ENCODE assay signal across 37 cellular contexts in genomic region chr15:83112959-83113299, GRCh38. TPM values are rescaled to one million over a fixed set of nuclear protein-coding genes. Genes with fewer than 3 reads are reported as not detected.
DNase-seq lines count a peak whose midpoint lies in the region; ATAC-seq, FAIRE-seq and TF ChIP-seq lines count a peak whose summit lies in the region.
"Had no signal": no experiment of that assay in that cellular context is flagged by ENCODE, and none has a peak within 500 bp of the region (broad histone marks: within the 10 kb centered on the region; RNA-seq: fewer than 3 reads in every experiment).

No MANE protein-coding gene starts in this region.

- peak overlapping the region; percentile 53 to 63; a peak in 2 of 4 replicates for H4K8ac ChIP-seq in IMR-90 (ENCODE audit: low read depth in 2 of 2, low read length in 2 of 2)

- ATAC-seq in IMR-90 (ENCODE audit: low read depth) (no peak; the same call in 1 of the 2 replicates), K562 (no peak), left ventricle myocardium superior (peak; percentile 32), GM18502 (IDR thresholded peaks at IDR 0.05; ENCODE audit: poor library complexity, unreplicated experiment) (no peak), HG02840 (IDR thresholded peaks at IDR 0.05; ENCODE audit: low FRiP score, unreplicated experiment) (no peak)
- ATAC-seq: mucosa of descending colon; natural killer cell treated with Interleukin-12 subunit alpha and Interleukin-12 subunit beta and Interleukin-15 and Interleukin-18, amount 100 ng/mL, for 72 hours; WTC11 had no signal

- H2AFZ ChIP-seq in IMR-90 (replicated peaks; ENCODE audit: low read length, poor library complexity), result peak overlapping the region; percentile 80
- H2AFZ ChIP-seq in K562 (ENCODE audit: low read depth, low read length), result no peak overlapping the region

- H3K4me2 ChIP-seq in IMR-90 (ENCODE audit: low read depth, low read length), result peak overlapping the region; percentile 63
- H3K4me2 ChIP-seq in K562 (ENCODE audit: insufficient read depth, low read length), result no peak overlapping the region
- H3K4me2 ChIP-seq: smooth muscle cell had no signal

- TF ChIP-seq EP300 in K562 (IDR thresholded peaks at IDR 0.05; ENCODE audit: low read length), result no peak

- CTCF ChIA-PET in IMR-90 (lab: Yijun Ruan, JAX), result no interaction called here
- CTCF ChIA-PET in K562 (lab: Yijun Ruan, JAX; ENCODE audit: low intra/inter-chr PET ratio), result no interaction called here

- H3K27me3 ChIP-seq in IMR-90 (ENCODE audit: control insufficient read depth, insufficient read depth, low read length) (no peaks in the 10 kb centered on the region), K562 (ENCODE audit: control insufficient read depth in 2 of 2, insufficient read depth in 2 of 2, low read length in 2 of 2) (no peaks in the 10 kb centered on the region; a peak in 1 of 5 replicates), spleen (replicated peaks in 1 of 7) (peaks cover 0 to 21% (median under 1%) of the 10 kb centered on the region in 7 donors)
- H3K27me3 ChIP-seq: testis had no signal

- H3K9me3 ChIP-seq in IMR-90 (ENCODE audit: control insufficient read depth, insufficient read depth, low read length), result no peaks in the 10 kb centered on the region
- H3K9me3 ChIP-seq in K562 (replicated peaks; ENCODE audit: control insufficient read depth, insufficient read depth, low read depth, low read length), result no peaks in the 10 kb centered on the region
- no peaks in the 10 kb centered on the region for H3K9me3 ChIP-seq in spleen
- H3K9me3 ChIP-seq: Caco-2, HAP-1, mucosa of descending colon, testis, vagina had no signal

- peaks cover 8 to 43% of the 10 kb centered on the region in 2 experiments; a peak in 3 of 4 replicates for H3K79me1 ChIP-seq in IMR-90 (ENCODE audit: low read depth in 1 of 2, low read length in 2 of 2)

- H3K27ac ChIP-seq in IMR-90 (ENCODE audit: insufficient read depth, low read length) (peak overlapping the region; percentile 69), K562 (ENCODE audit: extremely low read depth, low read depth, low read length) (no peak overlapping the region), spleen (peak overlapping the region in 5 of 8 donors; percentile 13 to 67 (median 54))
- H3K27ac ChIP-seq: cardiac muscle cell, testis, vagina had no signal

- in situ Hi-C loops in IMR-90 (cut with MboI; ENCODE audit: low sequenced_read_pairs) (no loop called here), K562 (cut with MboI) (no loop called here)

- peak overlapping the region; percentile 95; the same call in 2 of the 3 replicates for H2BK15ac ChIP-seq in IMR-90 (ENCODE audit: low read depth, low read length)

- H3K36me3 ChIP-seq in IMR-90 (ENCODE audit: control insufficient read depth, insufficient read depth, low read length), result no peaks in the 10 kb centered on the region; the same call in 1 of the 2 replicates
- no peaks in the 10 kb centered on the region for H3K36me3 ChIP-seq in K562 (ENCODE audit: control insufficient read depth, insufficient read depth, low read length)
- H3K36me3 ChIP-seq in spleen, result peaks cover 0 to 52% (median 0%) of the 10 kb centered on the region in 6 donors
- H3K36me3 ChIP-seq: cardiac muscle cell, HAP-1, vagina had no signal

- H3K23ac ChIP-seq in IMR-90 (ENCODE audit: low read depth, low read length), result peak overlapping the region; percentile 80

- H3K9ac ChIP-seq in IMR-90 (ENCODE audit: low read depth, low read length), result peak overlapping the region; percentile 3; the same call in 1 of the 2 replicates
- no peak overlapping the region for H3K9ac ChIP-seq in K562 (ENCODE audit: insufficient read depth in 1 of 2, low read depth in 2 of 2, low read length in 2 of 2)

- H2BK20ac ChIP-seq in IMR-90 (ENCODE audit: low read depth, low read length), result peak overlapping the region; percentile 70

- H3K9me1 ChIP-seq in IMR-90 (ENCODE audit: insufficient read depth, low read length) (peaks cover 35% of the 10 kb centered on the region), K562 (ENCODE audit: control insufficient read depth, insufficient read depth, low read length) (no peaks in the 10 kb centered on the region)

- peak overlapping the region; percentile 12 for H3K18ac ChIP-seq in IMR-90 (ENCODE audit: low read depth, low read length)

- peak overlapping the region; percentile 90 for H2AK5ac ChIP-seq in IMR-90 (ENCODE audit: low read depth, low read length)

- peak overlapping the region; percentile 64 for H2BK5ac ChIP-seq in IMR-90 (ENCODE audit: low read depth, low read length, poor library complexity, severe bottlenecking)

- peak overlapping the region; percentile 68 for H4K91ac ChIP-seq in IMR-90 (ENCODE audit: insufficient read depth, low read depth, low read length)

- dilution Hi-C loops in IMR-90 (cut with HindIII; ENCODE audit: low sequenced_read_pairs, unreplicated experiment), result no loop called here

- BruUV-seq in IMR-90 (replicated peaks; lab: Mats Ljungman, UMichigan), result no TSS peak
- no TSS peak for BruUV-seq in K562 (replicated peaks; lab: Mats Ljungman, UMichigan)

- H3K4ac ChIP-seq in IMR-90 (ENCODE audit: low read depth, low read length), result peak overlapping the region; percentile 83

- peak; percentile 6 for FAIRE-seq in K562 (lab: Jason Lieb, UNC)
- FAIRE-seq: GM12892, keratinocyte had no signal

- DNase-seq in IMR-90, result no peak
- DNase-seq in K562 (ENCODE audit: extremely low read depth in 1 of 4, low spot score in 3 of 4), result no peak
- peak; percentile 44 for DNase-seq in left ventricle myocardium superior
- no peak for DNase-seq in spleen
- no peak for DNase-seq in retina
- DNase-seq: activated CD4-positive, alpha-beta T cell treated with anti-CD3 and anti-CD28 coated beads, Interleukin-2, amount 10 ng/mL, durations not matched to agents 7 days and 5 days; activated gamma-delta T cell treated with Interleukin-2 at 50 U/mL for 16 hours; activated naive CD8-positive, alpha-beta T cell treated with anti-CD3 and anti-CD28 coated beads, Interleukin-2, amount 10 ng/mL, durations not matched to agents 7 days and 5 days; activated T-cell treated with anti-CD3 and anti-CD28 coated beads, Interleukin-2, amount 50 U/mL, for 24 hours; aorta; C1 segment of cervical spinal cord; Caco-2; cortex of kidney; DMS53; effector memory CD4-positive, alpha-beta T cell; erythroblast; head of caudate nucleus; mucosa of descending colon; NCI-H146; NCI-H748 treated with DMSO at 0.1 percent for 48 hours; occipital lobe; SHP77 treated with DMSO at 0.1 percent for 48 hours; stimulated activated CD4-positive, alpha-beta T cell treated with anti-CD3 and anti-CD28 coated beads, Interleukin-1b, Interleukin-23, amount 100 ng/mL, for 48 hours; stimulated activated naive CD4-positive, alpha-beta T cell treated with Interleukin-2 at 50 U/mL for 16 hours; SW 1271; T1000; testis had no signal

- H2AK9ac ChIP-seq in IMR-90 (replicated peaks; ENCODE audit: low read depth, low read length, poor library complexity), result peak overlapping the region; percentile 91

- H3K79me2 ChIP-seq in K562 (ENCODE audit: control insufficient read depth, insufficient read depth, low read length), result no peaks in the 10 kb centered on the region

- peak overlapping the region; percentile 55; the same call in 1 of the 2 replicates for H3K56ac ChIP-seq in IMR-90 (ENCODE audit: extremely low read depth, insufficient read depth, low read length)

- peaks cover 18% of the 10 kb centered on the region for H3K4me1 ChIP-seq in IMR-90 (ENCODE audit: control insufficient read depth, insufficient read depth, low read length)
- H3K4me1 ChIP-seq in K562 (replicated peaks in 1 of 2; ENCODE audit: control insufficient read depth in 2 of 2, insufficient read depth in 2 of 2, low read length in 2 of 2), result peaks cover 13% of the 10 kb centered on the region in 2 experiments; a peak in 4 of 5 replicates
- H3K4me1 ChIP-seq in spleen, result peaks cover 5 to 50% (median 23%) of the 10 kb centered on the region in 6 donors
- H3K4me1 ChIP-seq: Caco-2, testis had no signal

- peak overlapping the region; percentile 17 for H4K5ac ChIP-seq in IMR-90 (ENCODE audit: low read depth, low read length)

- WGBS in IMR-90 (ENCODE audit: extremely low coverage in 2 of 2, insufficient read length in 1 of 2), 2 experiments, result 20% methylated on average over 1 of the region's 3 CpGs; no CpG with 5 or more reads in 1 of the 2 experiments
- WGBS in K562 (ENCODE audit: insufficient coverage, low coverage, missing lambda C conversion rate), result 34% methylated on average over 3 of the region's 3 CpGs
- WGBS in spleen, 5 donors, result 38 to 54% (median 48%) methylated on average over 3 of the region's 3 CpGs

- peak overlapping the region; percentile 90 for H3K14ac ChIP-seq in IMR-90 (replicated peaks; ENCODE audit: low read depth, low read length)

- H4K20me1 ChIP-seq in IMR-90 (ENCODE audit: insufficient read depth, low read length), result peaks cover 3% of the 10 kb centered on the region; the same call in 1 of the 2 replicates
- no peaks in the 10 kb centered on the region for H4K20me1 ChIP-seq in K562 (replicated peaks; ENCODE audit: control insufficient read depth, insufficient read depth, low read length)

- no peak overlapping the region for H3K4me3 ChIP-seq in IMR-90 (ENCODE audit: insufficient read depth, low read depth, low read length)
- H3K4me3 ChIP-seq in K562, result no peak overlapping the region
- H3K4me3 ChIP-seq in spleen, result no peak overlapping the region
- H3K4me3 ChIP-seq: cardiac muscle cell, HAP-1, mucosa of descending colon, smooth muscle cell, testis, vagina had no signal

- POLR2A ChIA-PET in IMR-90 (lab: Charles Lee; ENCODE audit: unreplicated experiment), result no interaction called here
- POLR2A ChIA-PET in K562 (lab: Yijun Ruan, JAX), result interaction anchor here (0.7 to 2.3 kb wide), 3 partner anchors 16 to 31 kb away, joined by 3 to 7 read pairs (median 4); no protein-coding TSS in a partner anchor

- intact Hi-C loops in IMR-90 (cut with micrococcal nuclease) (loop anchor here (1.0 to 2.0 kb wide), 3 partner anchors 46 to 102 kb away; partner anchors contain the start of genes BTBD1, C15orf40 and HDGFL3), K562 (cut with micrococcal nuclease) (no loop called here), left ventricle myocardium superior (cut with micrococcal nuclease) (no loop called here), spleen (cut with DNase I; ENCODE audit: low total_unique reads) (no loop called here)

- TF ChIP-seq POLR2A in IMR-90 (IDR thresholded peaks at IDR 0.05; ENCODE audit: low read depth, low read length) (no peak), K562 (conservative IDR thresholded peaks at IDR 0.05) (no peak), spleen (IDR thresholded peaks at IDR 0.05) (no peak)

- TF ChIP-seq CTCF in IMR-90 (conservative IDR thresholded peaks at IDR 0.05; ENCODE audit: low read depth, low read length) (no peak), K562 (IDR thresholded peaks at IDR 0.05 in 2 of 3, conservative IDR thresholded peaks at IDR 0.05 in 1 of 3; ENCODE audit: insufficient read depth in 2 of 3, low read depth in 1 of 3, low read length in 3 of 3) (no peak), spleen (IDR thresholded peaks at IDR 0.05 in 8 of 11, conservative IDR thresholded peaks at IDR 0.05 in 3 of 11) (no peak)

- TF ChIP-seq RAD21 in IMR-90 (IDR thresholded peaks at IDR 0.05; ENCODE audit: low read length) (no peak), K562 (CRISPR knock-in tag; conservative IDR thresholded peaks at IDR 0.05 in 1 of 2, IDR thresholded peaks at IDR 0.05 in 1 of 2) (no peak)

- H2BK120ac ChIP-seq in IMR-90 (ENCODE audit: low read depth, low read length), result peak overlapping the region; percentile 92

RNA-seq across cellular contexts. Expression of gene TM6SF1, which starts 5.5 kb away (rescaled TPM):
- 1.6 and 1.9 TPM in 2 replicates for total RNA-seq in IMR-90 (2012; rRNA removed)
- polyA plus RNA-seq in IMR-90 (2012; rRNA removed), result 1.3 and 1.9 TPM in 2 replicates
- polyA plus RNA-seq in IMR-90 (2012; cell fraction: cytosol; rRNA removed), result 1.1 and 1.8 TPM in 2 replicates
- 1.1 and 2.5 TPM in 2 replicates for polyA plus RNA-seq in IMR-90 (2012; cell fraction: nucleus; rRNA removed; ENCODE audit: low replicate concordance)
- 3.2 and 5.4 TPM in 2 replicates for total RNA-seq in K562 (2011; cell fraction: chromatin; rRNA removed; ENCODE audit: low replicate concordance)
- 2.3 and 3.0 TPM in 2 replicates for total RNA-seq in K562 (2011; cell fraction: nucleolus; rRNA removed)
- total RNA-seq in K562 (2011; cell fraction: nucleoplasm; rRNA removed), result 1.7 and 2.9 TPM in 2 replicates
- 1.8 and 3.3 TPM in 2 replicates for total RNA-seq in K562 (2014; rRNA removed)
- 4.4 and 4.6 TPM in 2 replicates for total RNA-seq in K562 (2014; rRNA removed; fragmentation: Illumina TruSeq; extraction: Trizol)
- 1.1 and 1.3 TPM in 2 replicates for total RNA-seq in K562 (2015; rRNA removed; fragmentation: Illumina TruSeq; extraction: Trizol)
- 2.7 and 4.1 TPM in 2 replicates for total RNA-seq in K562 (2021)
- polyA plus RNA-seq in K562 (2011; rRNA removed), result 1.0 and 6.1 TPM in 2 replicates
- polyA plus RNA-seq in K562 (2011; cell fraction: cytosol; rRNA removed), result 0.34 and 2.9 TPM in 2 replicates
- 1.5 and 9.2 TPM in 2 replicates for polyA plus RNA-seq in K562 (2011; cell fraction: nucleus; rRNA removed)
- polyA plus RNA-seq in K562 (2012), result 2.7 and 34.9 TPM in 2 replicates
- 3.5 and 4.4 TPM in 2 replicates for polyA plus RNA-seq in K562 (2014; fragmentation: Illumina TruSeq; extraction: Trizol)
- polyA plus RNA-seq in K562 (2014; fragmentation: Nextera tagmentation; extraction: Ambion mirVana), result 1 to 10 TPM; 5.2 to 5.6 TPM
- polyA plus RNA-seq in K562 (2014; rRNA removed), result 2.9 and 4.5 TPM in 2 replicates
- polyA minus RNA-seq in K562 (2011; rRNA and poly(A)+ RNA removed), result 0.35 and 2.2 TPM in 2 replicates
- polyA minus RNA-seq in K562 (2011; cell fraction: cytosol; rRNA and poly(A)+ RNA removed), result 1.0 TPM in 1 of 2 replicates, not detected in the other
- 0.54 and 4.1 TPM in 2 replicates for polyA minus RNA-seq in K562 (2011; cell fraction: nucleus; rRNA and poly(A)+ RNA removed)
- 6.5 TPM for total RNA-seq in left ventricle myocardium superior
- total RNA-seq in spleen, result 10 to 100 TPM in 5 of 7 donors, 1 to 10 TPM in 2; 7.0 to 15.0 (median 12.2) TPM
- 1 to 10 TPM; 4.5 to 5.9 (median 5.5) TPM for polyA plus RNA-seq in spleen
- total RNA-seq: Caco-2 had no signal
- polyA plus RNA-seq: smooth muscle cell had no signal

RNA-seq across cellular contexts. Expression of gene BTBD1, which starts 45.9 kb away (rescaled TPM):
- total RNA-seq in IMR-90 (2012; rRNA removed) (78.7 and 90.5 TPM in 2 replicates), K562 (2014; rRNA removed) (89.1 and 90.4 TPM in 2 replicates), K562 (2014; rRNA removed; fragmentation: Illumina TruSeq; extraction: Trizol) (97.6 and 107 TPM in 2 replicates), K562 (2015; rRNA removed; fragmentation: Illumina TruSeq; extraction: Trizol) (87.4 and 93.4 TPM in 2 replicates), K562 (2021) (75.8 and 77.3 TPM in 2 replicates), left ventricle myocardium superior (155 TPM), spleen (10 to 100 TPM; 39.2 to 70.8 (median 48.6) TPM)
- polyA plus RNA-seq in IMR-90 (2012; rRNA removed) (32.8 and 39.3 TPM in 2 replicates), K562 (2011; rRNA removed) (91.7 and 106 TPM in 2 replicates), K562 (2014; fragmentation: Illumina TruSeq; extraction: Trizol) (89.5 and 94.1 TPM in 2 replicates), K562 (2014; fragmentation: Nextera tagmentation; extraction: Ambion mirVana) (10 to 100 TPM; 19.4 to 27.2 TPM), K562 (2014; rRNA removed) (73.6 and 74.9 TPM in 2 replicates), spleen (10 to 100 TPM; 14.9 to 22.0 (median 21.5) TPM)
- 12.1 and 20.3 TPM in 2 replicates for polyA plus RNA-seq in IMR-90 (2012; cell fraction: cytosol; rRNA removed)
- polyA plus RNA-seq in IMR-90 (2012; cell fraction: nucleus; rRNA removed; ENCODE audit: low replicate concordance), result 9.5 and 22.4 TPM in 2 replicates
- 36.3 and 67.9 TPM in 2 replicates for total RNA-seq in K562 (2011; cell fraction: chromatin; rRNA removed; ENCODE audit: low replicate concordance)
- total RNA-seq in K562 (2011; cell fraction: nucleolus; rRNA removed), result 28.7 and 30.3 TPM in 2 replicates
- 50.4 and 78.1 TPM in 2 replicates for total RNA-seq in K562 (2011; cell fraction: nucleoplasm; rRNA removed)
- polyA plus RNA-seq in K562 (2011; cell fraction: cytosol; rRNA removed), result 42.8 and 47.8 TPM in 2 replicates
- 32.2 and 50.2 TPM in 2 replicates for polyA plus RNA-seq in K562 (2011; cell fraction: nucleus; rRNA removed)
- 58.8 and 59.6 TPM in 2 replicates for polyA plus RNA-seq in K562 (2012)
- 134 and 142 TPM in 2 replicates for polyA minus RNA-seq in K562 (2011; rRNA and poly(A)+ RNA removed)
- 66.7 and 84.5 TPM in 2 replicates for polyA minus RNA-seq in K562 (2011; cell fraction: cytosol; rRNA and poly(A)+ RNA removed)
- polyA minus RNA-seq in K562 (2011; cell fraction: nucleus; rRNA and poly(A)+ RNA removed), result 32.2 and 51.5 TPM in 2 replicates
